ENCODE assay signal across 8 cellular contexts in the genomic region with DNA sequence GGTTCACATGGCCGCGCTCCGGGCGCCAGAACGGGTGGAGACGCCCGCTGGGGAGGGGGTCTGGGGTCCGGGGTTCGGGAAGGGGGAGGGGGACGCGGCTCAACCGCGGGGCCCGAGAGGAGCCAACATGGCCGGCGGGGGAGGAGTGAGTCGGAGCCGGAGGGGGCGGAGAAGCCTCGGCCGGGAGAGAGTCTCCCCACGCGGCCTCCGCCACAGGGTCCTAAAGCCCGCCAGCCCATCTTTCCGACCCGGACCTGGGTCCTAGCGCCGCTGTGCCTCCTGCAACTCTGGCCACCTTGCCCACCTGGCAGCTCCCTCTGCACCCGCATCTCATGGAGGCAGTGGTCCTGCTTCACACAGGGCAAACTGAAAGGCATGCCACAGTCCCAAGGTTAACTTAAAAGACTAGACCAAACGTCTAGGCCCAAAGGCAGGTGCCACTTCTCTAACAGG. TPM values are rescaled to one million over a fixed set of nuclear protein-coding genes. Genes with fewer than 3 reads are reported as not detected.
DNase-seq lines count a peak whose midpoint lies in the region; FAIRE-seq and TF ChIP-seq lines count a peak whose summit lies in the region.

TSS of gene BAZ2A (minus strand) at position 147 of the 453 bp plus-strand sequence. CDS start 12,796 bp downstream, outside the sequence.

- peak within 1 kb of the TSS; percentile 88 for H3K27ac ChIP-seq in HEK293 (ENCODE audit: extremely low read depth, low read depth, low read length)
- H3K27ac ChIP-seq in SK-N-MC = peak within 1 kb of the TSS; percentile 86
- H3K27ac ChIP-seq in neural progenitor cell = peak within 1 kb of the TSS; percentile 21
- H3K27ac ChIP-seq in stomach smooth muscle (ENCODE audit: low read length) = peak within 1 kb of the TSS; percentile 77

- peaks cover 59% of the 10 kb centered on the region for H3K4me1 Mint-ChIP-seq in neural progenitor cell

- H3K9me3 Mint-ChIP-seq in neural progenitor cell = no peaks in the 10 kb centered on the region

- peaks cover 10% of the 10 kb centered on the region for H3K36me3 Mint-ChIP-seq in neural progenitor cell

- H3K79me2 ChIP-seq in neural progenitor cell (ENCODE audit: low read depth) = peaks cover 89% of the 10 kb centered on the region

- H3K4me2 ChIP-seq in neural progenitor cell = peak within 1 kb of the TSS; percentile 93

- peaks cover 55% of the 10 kb centered on the region for H3F3A ChIP-seq in neural progenitor cell (ENCODE audit: low read depth)

- H3K4me1 ChIP-seq in HEK293 (ENCODE audit: control insufficient read depth, insufficient read depth, low read length) (peaks cover 28% of the 10 kb centered on the region), neural progenitor cell (peaks cover 33% of the 10 kb centered on the region), stomach smooth muscle (ENCODE audit: control insufficient read depth, insufficient read depth, low read length) (peaks cover 46% of the 10 kb centered on the region)

- peak within 1 kb of the TSS; percentile 99 for H3K4me3 Mint-ChIP-seq in neural progenitor cell

- H3K9me3 ChIP-seq in HEK293 (ENCODE audit: control insufficient read depth, insufficient read depth, low read depth, low read length) (no peaks in the 10 kb centered on the region), SK-N-MC (ENCODE audit: low read depth, low read length) (no peaks in the 10 kb centered on the region), neural progenitor cell (ENCODE audit: low read depth) (no peaks in the 10 kb centered on the region), stomach smooth muscle (ENCODE audit: control insufficient read depth in 2 of 2, low read length in 2 of 2) (no peaks in the 10 kb centered on the region)

- H3K27me3 Mint-ChIP-seq in neural progenitor cell (ENCODE audit: insufficient read depth, low read depth) = no peaks in the 10 kb centered on the region

- FAIRE-seq in frontal cortex (lab: Jason Lieb, UNC) = no peak

- TF ChIP-seq CTCF in HEK293 (tag by site-specific recombination; IDR thresholded peaks at IDR 0.05) (0 out of 2 replicates have a peak, but pooled peaks have one; percentile 16), neural progenitor cell (IDR thresholded peaks at IDR 0.05) (no peak)

- CTCF ChIA-PET in HEK293 (lab: Yijun Ruan, JAX) = interaction anchor here (0.5 to 1.9 kb wide), 5 partner anchors 24 to 462 kb away, joined by 3 to 10 read pairs (median 4); no protein-coding TSS in a partner anchor

- POLR2A ChIA-PET in HEK293 (lab: Yijun Ruan, JAX) = interaction anchor here (1.1 kb wide), 1 partner anchor 9 kb away, joined by 3 read pairs; no protein-coding TSS in a partner anchor

- H3K4me3 ChIP-seq in HEK293 (ENCODE audit: low read depth, low read length) = peak within 1 kb of the TSS; percentile 95
- peak within 1 kb of the TSS; percentile 98 for H3K4me3 ChIP-seq in SK-N-MC
- H3K4me3 ChIP-seq in neural progenitor cell = peak within 1 kb of the TSS; percentile 95
- peak within 1 kb of the TSS; percentile 90 to 97 for H3K4me3 ChIP-seq in stomach smooth muscle (ENCODE audit: low read length in 2 of 2)

- DNase-seq in GDM1 (lab: John Stamatoyannopoulos, UW) (peak; percentile 76), MV-4-11 (lab: John Stamatoyannopoulos, UW) (peak; percentile 74), SK-N-MC (ENCODE audit: low read depth, low spot score) (no peak), frontal cortex (ENCODE audit: low spot score in 2 of 2) (peak; percentile 91 to 93), neural progenitor cell (ENCODE audit: low spot score) (peak; percentile 95)
- DNase-seq in activated naive CD4-positive, alpha-beta T cell treated with Interleukin-2 at 50 U/mL for 16 hours = peak; percentile 89

- peak within 1 kb of the TSS; percentile 97 for H3K27ac Mint-ChIP-seq in neural progenitor cell

- peak within 1 kb of the TSS; percentile 96 for H3K9ac ChIP-seq in SK-N-MC (ENCODE audit: insufficient read length)
- peak within 1 kb of the TSS; percentile 83 for H3K9ac ChIP-seq in neural progenitor cell
- H3K9ac ChIP-seq in stomach smooth muscle (ENCODE audit: low read length in 2 of 2) = peak within 1 kb of the TSS; percentile 79 to 94

- H3K36me3 ChIP-seq in HEK293 (ENCODE audit: control insufficient read depth in 2 of 2, insufficient read depth in 1 of 2, low read length in 2 of 2) (peaks cover 7 to 14% of the 10 kb centered on the region in 2 experiments; a peak in 2 of 3 replicates), SK-N-MC (ENCODE audit: insufficient read depth, low read length) (peaks cover 15% of the 10 kb centered on the region), neural progenitor cell (no peaks in the 10 kb centered on the region), stomach smooth muscle (ENCODE audit: control insufficient read depth in 2 of 2, insufficient read depth in 2 of 2, low read length in 2 of 2) (peaks cover 0 to 2% of the 10 kb centered on the region in 2 donors)

- H3K27me3 ChIP-seq in neural progenitor cell = no peaks in the 10 kb centered on the region
- no peaks in the 10 kb centered on the region for H3K27me3 ChIP-seq in stomach smooth muscle (ENCODE audit: control insufficient read depth in 1 of 2, insufficient read depth in 2 of 2, low read length in 2 of 2)

- no peak within 1 kb of the TSS for H2AFZ ChIP-seq in neural progenitor cell (replicated peaks)

- H4K20me1 ChIP-seq in neural progenitor cell (ENCODE audit: low read depth) = peaks cover 51% of the 10 kb centered on the region

TF ChIP-seq in HEK293, 187 proteins besides CTCF, POLR2A, EP300 and RAD21 (continues in another document):
- peak; percentile 53; the same call in 1 of the 2 replicates for TF ChIP-seq KLF7 (tag by site-specific recombination; IDR thresholded peaks at IDR 0.05; ENCODE audit: borderline replicate concordance)
- TF ChIP-seq KLF16 (tag by site-specific recombination; IDR thresholded peaks at IDR 0.05) = peak; percentile 94
- TF ChIP-seq ZBTB26 (tag by site-specific recombination; optimal IDR thresholded peaks at IDR 0.05) = peak; percentile 29
- no peak for TF ChIP-seq ZIC2 (tag by site-specific recombination; IDR thresholded peaks at IDR 0.05)
- TF ChIP-seq ZNF692 (tag by site-specific recombination; IDR thresholded peaks at IDR 0.05) = peak; percentile 97
- TF ChIP-seq ZNF174 (tag by site-specific recombination; IDR thresholded peaks at IDR 0.05) = no peak
- no peak for TF ChIP-seq ZNF23 (tag by site-specific recombination; IDR thresholded peaks at IDR 0.05; ENCODE audit: borderline replicate concordance)
- TF ChIP-seq ZNF549 (tag by site-specific recombination; IDR thresholded peaks at IDR 0.05) = no peak
- no peak for TF ChIP-seq ZNF514 (tag by site-specific recombination; IDR thresholded peaks at IDR 0.05)
- no peak for TF ChIP-seq ZNF157 (tag by site-specific recombination; IDR thresholded peaks at IDR 0.05)
- no peak for TF ChIP-seq ZNF664 (tag by site-specific recombination; IDR thresholded peaks at IDR 0.05)
- TF ChIP-seq, protein P1, sequence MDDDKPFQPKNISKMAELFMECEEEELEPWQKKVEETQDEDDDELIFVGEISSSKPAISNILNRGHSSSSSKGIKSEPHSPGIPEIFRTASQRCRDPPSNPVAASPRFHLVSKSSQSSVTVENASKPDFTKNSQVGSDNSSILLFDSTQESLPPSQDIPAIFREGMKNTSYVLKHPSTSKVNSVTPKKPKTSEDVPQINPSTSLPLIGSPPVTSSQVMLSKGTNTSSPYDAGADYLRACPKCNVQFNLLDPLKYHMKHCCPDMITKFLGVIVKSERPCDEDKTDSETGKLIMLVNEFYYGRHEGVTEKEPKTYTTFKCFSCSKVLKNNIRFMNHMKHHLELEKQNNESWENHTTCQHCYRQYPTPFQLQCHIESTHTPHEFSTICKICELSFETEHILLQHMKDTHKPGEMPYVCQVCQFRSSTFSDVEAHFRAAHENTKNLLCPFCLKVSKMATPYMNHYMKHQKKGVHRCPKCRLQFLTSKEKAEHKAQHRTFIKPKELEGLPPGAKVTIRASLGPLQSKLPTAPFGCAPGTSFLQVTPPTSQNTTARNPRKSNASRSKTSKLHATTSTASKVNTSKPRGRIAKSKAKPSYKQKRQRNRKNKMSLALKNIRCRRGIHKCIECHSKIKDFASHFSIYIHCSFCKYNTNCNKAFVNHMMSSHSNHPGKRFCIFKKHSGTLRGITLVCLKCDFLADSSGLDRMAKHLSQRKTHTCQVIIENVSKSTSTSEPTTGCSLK (tag by site-specific recombination; IDR thresholded peaks at IDR 0.05) = no peak
- peak; percentile 85 for TF ChIP-seq ZNF24 (tag by site-specific recombination; IDR thresholded peaks at IDR 0.05)
- TF ChIP-seq ZNF600 (tag by site-specific recombination; IDR thresholded peaks at IDR 0.05) = peak; percentile 78
- TF ChIP-seq ZNF10 (tag by site-specific recombination; IDR thresholded peaks at IDR 0.05) = no peak
- no peak for TF ChIP-seq ZSCAN16 (tag by site-specific recombination; IDR thresholded peaks at IDR 0.05)

RNA-seq across cellular contexts. Expression of gene BAZ2A, which starts in this region (rescaled TPM):
- total RNA-seq in frontal cortex (13.5 TPM), neural progenitor cell (ENCODE audit: low replicate concordance) (27.1 and 55.1 TPM in 2 replicates)

Comparison
In these comparisons a context has a peak if more than half of its experiments do, and no peak if none do; other contexts are left out.
1. H3K27ac ChIP-seq: peak in every context shown above with its lines; median percentile 88 in HEK293; 86 in SK-N-MC; 77 in stomach smooth muscle; 21 in neural progenitor cell.